In the genomic region with DNA sequence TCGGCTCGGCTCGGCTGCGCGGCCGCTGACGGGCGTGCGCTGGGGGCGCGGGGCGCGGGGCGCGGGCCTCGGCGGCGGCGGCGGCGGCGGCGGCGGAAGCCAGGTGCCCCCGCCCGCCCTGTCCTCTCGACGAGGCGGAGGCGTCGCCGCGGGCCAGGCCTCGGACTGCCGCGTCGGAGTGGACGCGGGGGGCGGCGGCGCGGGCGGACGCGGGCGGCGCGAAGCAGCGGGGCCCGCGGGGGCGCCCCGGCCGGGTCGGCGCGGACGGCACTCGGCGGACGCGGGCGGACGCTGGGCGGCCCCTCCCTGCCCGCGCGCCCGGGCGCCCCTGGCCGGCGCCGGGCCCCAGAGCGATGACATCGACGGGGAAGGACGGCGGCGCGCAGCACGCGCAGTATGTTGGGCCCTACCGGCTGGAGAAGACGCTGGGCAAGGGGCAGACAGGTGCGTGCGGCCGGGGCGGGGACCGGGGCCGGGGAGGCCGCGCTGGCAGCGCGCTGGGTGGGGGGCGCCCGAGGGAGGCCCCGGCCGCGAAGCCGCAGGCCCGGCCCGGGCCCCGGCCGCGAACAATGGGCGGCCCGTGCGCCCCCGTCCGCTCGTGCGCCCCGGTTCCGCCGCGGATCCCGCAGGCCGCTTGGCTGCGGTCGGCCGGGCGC, we compare ENCODE assay signal across 8 cellular contexts. TPM values are rescaled to one million over a fixed set of nuclear protein-coding genes. Genes with fewer than 3 reads are reported as not detected.
DNase-seq lines count a peak whose midpoint lies in the region; ATAC-seq and TF ChIP-seq lines count a peak whose summit lies in the region.

A gene (plus strand): TSS at position 3 of the 656 bp plus-strand sequence. CDS start 351 bp downstream, at position 354.

- DNase-seq in AG10803 (ENCODE audit: low read depth) (no peak), HL-60 (ENCODE audit: low read depth in 1 of 2, low spot score in 1 of 2) (no peak), cerebellum (ENCODE audit: low spot score) (no peak), naive B cell (no peak), ureter (ENCODE audit: low spot score) (no peak), cerebellar cortex (ENCODE audit: low spot score) (no peak)

- peak within 1 kb of the TSS in 3 of 6 donors; percentile 19 to 81 (median 66) for H3K27ac Mint-ChIP-seq in naive B cell

- ATAC-seq in naive B cell (ENCODE audit: low read depth in 2 of 2) (no peak), GM21786 (IDR thresholded peaks at IDR 0.05; ENCODE audit: unreplicated experiment) (no peak), HG03025 (IDR thresholded peaks at IDR 0.05; ENCODE audit: low FRiP score, unreplicated experiment) (no peak)

- peaks cover 8 to 9% (median 9%) of the 10 kb centered on the region in 3 donors for H3K4me1 Mint-ChIP-seq in naive B cell

- peak within 1 kb of the TSS; percentile 71 to 86 (median 80) for H3K4me3 Mint-ChIP-seq in naive B cell

- H3K36me3 Mint-ChIP-seq in naive B cell: no peaks in the 10 kb centered on the region

- peaks cover 0 to 1% (median 0%) of the 10 kb centered on the region in 7 donors for H3K9me3 Mint-ChIP-seq in naive B cell

- H3K27me3 Mint-ChIP-seq in naive B cell: peaks cover 15 to 45% (median 38%) of the 10 kb centered on the region in 3 donors

- peak within 1 kb of the TSS; percentile 64 for H3K4me3 ChIP-seq in AG10803 (ENCODE audit: low read length)
- peak within 1 kb of the TSS; percentile 21; the same call in 1 of the 2 replicates for H3K4me3 ChIP-seq in HL-60 (replicated peaks; ENCODE audit: insufficient read depth, low read length)

- no peak within 1 kb of the TSS for H3K27ac ChIP-seq in HL-60 (replicated peaks)

- H3K27me3 ChIP-seq in HL-60 (ENCODE audit: insufficient read depth, poor library complexity, severe bottlenecking): peaks cover 40% of the 10 kb centered on the region

- TF ChIP-seq CTCF in AG10803 (conservative IDR thresholded peaks at IDR 0.05; ENCODE audit: low read length) (no peak), HL-60 (IDR thresholded peaks at IDR 0.05; ENCODE audit: insufficient read depth, low read length) (no peak)

RNA-seq across cellular contexts. Expression of the gene that starts here (rescaled TPM):
- 38.5 TPM for total RNA-seq in cerebellum
- under 1 TPM in 2 of 6 donors, not detected in 4; 0.10 TPM for polyA plus RNA-seq in naive B cell (ENCODE audit: low read depth in 6 of 6)
- total RNA-seq in ureter: 1.7 TPM

Comparison
In these comparisons a context has a peak if more than half of its experiments do, and no peak if none do; other contexts are left out.
1. RNA of the gene that starts here (total RNA-seq): 38.5 TPM in cerebellum (single experiment); 1.7 TPM in ureter (single experiment); every median in the first group is over 10 times any median in the second.